ENCODE assay signal across 17 cellular contexts in genomic region chr6:56491606-56492328, GRCh38.
DNase-seq lines count a peak whose midpoint lies in the region; ATAC-seq, FAIRE-seq and TF ChIP-seq lines count a peak whose summit lies in the region.
"Had no signal": no experiment of that assay in that cellular context is flagged by ENCODE, and none has a peak within 500 bp of the region (broad histone marks: within the 10 kb centered on the region; RNA-seq: fewer than 3 reads in every experiment).

No MANE protein-coding gene starts in this region.

- H3K4me1 Mint-ChIP-seq in natural killer cell treated with Interleukin-12 subunit alpha and Interleukin-12 subunit beta and Interleukin-15 and Interleukin-18, amount 100 ng/mL, for 72 hours (ENCODE audit: low read depth in 2 of 2) = no peaks in the 10 kb centered on the region
- peaks cover 2% of the 10 kb centered on the region for H3K4me1 Mint-ChIP-seq in Calu3 (ENCODE audit: low read depth, unreplicated experiment)
- H3K4me1 Mint-ChIP-seq: activated naive CD4-positive, alpha-beta T cell treated with anti-CD3 and anti-CD28 coated beads, Interleukin-2, amount 10 ng/mL, durations not matched to agents 7 days and 5 days; stimulated activated naive CD8-positive, alpha-beta T cell treated with anti-CD3 and anti-CD28 coated beads, Interleukin-15, amount 100 ng/mL, for 72 hours had no signal

- intact Hi-C loops in Calu3 (cut with micrococcal nuclease; ENCODE audit: unreplicated experiment) = no loop called here

- ATAC-seq in omental fat pad (ENCODE audit: low FRiP score) = no peak
- ATAC-seq in natural killer cell treated with Interleukin-12 subunit alpha and Interleukin-12 subunit beta and Interleukin-15 and Interleukin-18, amount 100 ng/mL, for 72 hours = no peak
- ATAC-seq: stimulated activated naive CD8-positive, alpha-beta T cell treated with anti-CD3 and anti-CD28 coated beads, Interleukin-15, amount 100 ng/mL, for 72 hours had no signal

- H3K4me3 ChIP-seq in fibroblast of the aortic adventitia (ENCODE audit: low read depth, low read length) = no peak overlapping the region
- H3K4me3 ChIP-seq: neural progenitor cell had no signal

- TF ChIP-seq CTCF in fibroblast of the aortic adventitia (IDR thresholded peaks at IDR 0.05; ENCODE audit: insufficient read depth, low read length) (no peak), omental fat pad (IDR thresholded peaks at IDR 0.05) (no peak), Calu3 (IDR thresholded peaks at IDR 0.05; ENCODE audit: unreplicated experiment) (no peak)

- H3K36me3 Mint-ChIP-seq in natural killer cell treated with Interleukin-12 subunit alpha and Interleukin-12 subunit beta and Interleukin-15 and Interleukin-18, amount 100 ng/mL, for 72 hours = no peaks in the 10 kb centered on the region
- H3K36me3 Mint-ChIP-seq in Calu3 (ENCODE audit: insufficient read depth, unreplicated experiment) = peaks cover 22% of the 10 kb centered on the region
- H3K36me3 Mint-ChIP-seq: activated naive CD4-positive, alpha-beta T cell treated with anti-CD3 and anti-CD28 coated beads, Interleukin-2, amount 10 ng/mL, durations not matched to agents 7 days and 5 days had no signal

- CTCF ChIA-PET in Calu3 (lab: Charles Lee) = no interaction called here

- H3K9me3 Mint-ChIP-seq in natural killer cell treated with Interleukin-12 subunit alpha and Interleukin-12 subunit beta and Interleukin-15 and Interleukin-18, amount 100 ng/mL, for 72 hours = no peaks in the 10 kb centered on the region
- H3K9me3 Mint-ChIP-seq in Calu3 (ENCODE audit: low read depth, unreplicated experiment) = no peaks in the 10 kb centered on the region
- H3K9me3 Mint-ChIP-seq: activated naive CD4-positive, alpha-beta T cell treated with anti-CD3 and anti-CD28 coated beads, Interleukin-2, amount 10 ng/mL, durations not matched to agents 7 days and 5 days; H9; neural progenitor cell; stimulated activated naive CD8-positive, alpha-beta T cell treated with anti-CD3 and anti-CD28 coated beads, Interleukin-15, amount 100 ng/mL, for 72 hours had no signal

- H3K4me3 Mint-ChIP-seq in natural killer cell treated with Interleukin-12 subunit alpha and Interleukin-12 subunit beta and Interleukin-15 and Interleukin-18, amount 100 ng/mL, for 72 hours = no peak overlapping the region
- no peak overlapping the region for H3K4me3 Mint-ChIP-seq in Calu3 (ENCODE audit: low read depth, unreplicated experiment)
- H3K4me3 Mint-ChIP-seq: activated naive CD4-positive, alpha-beta T cell treated with anti-CD3 and anti-CD28 coated beads, Interleukin-2, amount 10 ng/mL, durations not matched to agents 7 days and 5 days; H9; neural progenitor cell; stimulated activated naive CD8-positive, alpha-beta T cell treated with anti-CD3 and anti-CD28 coated beads, Interleukin-15, amount 100 ng/mL, for 72 hours had no signal

- DNase-seq in EL (peak; percentile 64), RPMI8226 (peak; percentile 5), fibroblast of the aortic adventitia (ENCODE audit: low read depth) (peak; percentile 77), omental fat pad (ENCODE audit: low spot score) (peak; percentile 28), cerebellar cortex (ENCODE audit: low spot score) (no peak), Calu3 (no peak), RCC 7860 (ENCODE audit: low spot score) (no peak)
- DNase-seq in natural killer cell treated with Interleukin-12 subunit alpha and Interleukin-12 subunit beta and Interleukin-15 and Interleukin-18, amount 100 ng/mL, for 72 hours (ENCODE audit: low spot score) = no peak
- DNase-seq: activated CD4-positive, alpha-beta T cell treated with anti-CD3 and anti-CD28 coated beads for 48 hours; activated naive CD4-positive, alpha-beta T cell treated with anti-CD3 and anti-CD28 coated beads, Interleukin-2, amount 10 ng/mL, durations not matched to agents 7 days and 5 days; GF-D8; H9; Kasumi-1; NCI-H345; stimulated activated CD4-positive, alpha-beta T cell treated with anti-CD3 and anti-CD28 coated beads, Interleukin-2, amount 100 ng/mL, for 24 hours; stimulated activated naive CD8-positive, alpha-beta T cell treated with anti-CD3 and anti-CD28 coated beads, Interleukin-15, amount 100 ng/mL, for 72 hours had no signal

- no TSS peak for BruUV-seq in Calu3 (replicated peaks; lab: Mats Ljungman, UMichigan)

- no peak for FAIRE-seq in RCC 7860 (lab: Jason Lieb, UNC)

- H3K27ac Mint-ChIP-seq in natural killer cell treated with Interleukin-12 subunit alpha and Interleukin-12 subunit beta and Interleukin-15 and Interleukin-18, amount 100 ng/mL, for 72 hours = no peak overlapping the region
- no peak overlapping the region for H3K27ac Mint-ChIP-seq in Calu3 (ENCODE audit: unreplicated experiment)
- H3K27ac Mint-ChIP-seq: activated naive CD4-positive, alpha-beta T cell treated with anti-CD3 and anti-CD28 coated beads, Interleukin-2, amount 10 ng/mL, durations not matched to agents 7 days and 5 days; neural progenitor cell had no signal

- H3K27me3 Mint-ChIP-seq in natural killer cell treated with Interleukin-12 subunit alpha and Interleukin-12 subunit beta and Interleukin-15 and Interleukin-18, amount 100 ng/mL, for 72 hours = no peaks in the 10 kb centered on the region
- H3K27me3 Mint-ChIP-seq in Calu3 (ENCODE audit: unreplicated experiment) = no peaks in the 10 kb centered on the region
- H3K27me3 Mint-ChIP-seq: activated naive CD4-positive, alpha-beta T cell treated with anti-CD3 and anti-CD28 coated beads, Interleukin-2, amount 10 ng/mL, durations not matched to agents 7 days and 5 days; stimulated activated naive CD8-positive, alpha-beta T cell treated with anti-CD3 and anti-CD28 coated beads, Interleukin-15, amount 100 ng/mL, for 72 hours had no signal

Comparison
In these comparisons a context has a peak if more than half of its experiments do, and no peak if none do; other contexts are left out.
1. DNase-seq: peak in EL (single experiment), RPMI8226 (single experiment), fibroblast of the aortic adventitia (single experiment) and omental fat pad (single experiment); none in cerebellar cortex (single experiment), natural killer cell treated with Interleukin-12 subunit alpha and Interleukin-12 subunit beta and Interleukin-15 and Interleukin-18, amount 100 ng/mL, for 72 hours (single experiment), Calu3 (single experiment) and RCC 7860 (single experiment).